In the genomic region with DNA sequence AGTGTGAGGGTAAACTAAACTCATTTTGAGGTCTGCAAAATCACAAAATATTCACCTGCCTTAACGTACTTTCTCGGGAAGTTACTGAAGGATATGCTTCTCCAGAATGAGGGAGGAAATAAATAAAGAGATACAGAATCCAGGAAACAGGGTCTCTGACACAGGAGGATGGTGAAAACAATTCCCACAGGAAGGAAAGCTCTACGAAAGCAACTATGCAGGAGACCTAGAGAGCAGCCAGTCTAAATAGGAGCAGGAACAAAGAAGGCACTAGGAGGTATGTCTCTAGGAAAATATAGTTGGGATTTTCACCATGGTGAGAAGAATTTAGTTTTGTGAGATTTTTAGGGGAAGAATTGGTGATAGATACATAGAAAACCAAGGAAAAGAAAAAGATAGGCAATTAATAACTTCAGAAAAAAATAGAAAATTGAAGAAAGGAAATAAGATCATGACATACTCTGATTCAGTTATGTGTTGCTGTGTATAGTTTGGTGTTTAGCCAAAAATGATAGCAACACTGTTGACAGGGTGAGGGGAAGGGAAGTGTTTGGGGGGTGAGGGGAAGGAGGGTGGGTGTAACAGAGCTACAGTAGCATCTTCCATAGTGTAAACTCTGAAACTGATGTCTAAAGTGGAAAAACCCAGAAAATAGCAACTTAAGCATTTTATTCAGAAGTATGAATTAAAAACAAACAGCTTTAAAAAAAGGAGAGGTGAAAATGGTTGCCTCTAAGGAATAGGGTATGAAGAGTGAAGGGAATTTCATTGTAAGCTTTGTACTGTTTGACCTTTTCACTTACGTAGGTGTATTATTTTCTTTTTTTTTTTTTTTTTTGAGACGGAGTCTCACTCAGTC, we compare ENCODE assay signal across 21 cellular contexts. TPM values are rescaled to one million over a fixed set of nuclear protein-coding genes. Genes with fewer than 3 reads are reported as not detected.
DNase-seq lines count a peak whose midpoint lies in the region; ATAC-seq, FAIRE-seq and TF ChIP-seq lines count a peak whose summit lies in the region.
"Had no signal": no experiment of that assay in that cellular context is flagged by ENCODE, and none has a peak within 500 bp of the region (broad histone marks: within the 10 kb centered on the region; RNA-seq: fewer than 3 reads in every experiment).

No MANE protein-coding gene starts in this region.

- H3K36me3 ChIP-seq in HepG2 (replicated peaks in 1 of 2; ENCODE audit: control insufficient read depth in 1 of 2, insufficient read depth in 2 of 2, low read length in 2 of 2) (peaks cover 5 to 7% of the 10 kb centered on the region in 2 experiments; a peak in 2 of 5 replicates), right lobe of liver (no peaks in the 10 kb centered on the region), muscle layer of duodenum (ENCODE audit: control insufficient read depth in 1 of 2, insufficient read depth in 2 of 2, low read length in 2 of 2) (peaks cover 0 to 3% of the 10 kb centered on the region in 2 donors)

- TF ChIP-seq EP300 in HepG2 (IDR thresholded peaks at IDR 0.05; ENCODE audit: low read depth in 2 of 2, low read length in 2 of 2) (no peak), HepG2 (CRISPR knock-in tag; IDR thresholded peaks at IDR 0.05; ENCODE audit: borderline replicate concordance) (no peak)

- ATAC-seq in HepG2, result no peak
- ATAC-seq in right lobe of liver, result no peak
- ATAC-seq in HG02763 (IDR thresholded peaks at IDR 0.05; ENCODE audit: unreplicated experiment), result no peak
- no peak for ATAC-seq in HG02970 (IDR thresholded peaks at IDR 0.05; ENCODE audit: low FRiP score, unreplicated experiment)
- ATAC-seq: PC-3 had no signal

- TF ChIP-seq CTCF in HepG2 (CRISPR knock-in tag; IDR thresholded peaks at IDR 0.05) (no peak), right lobe of liver (IDR thresholded peaks at IDR 0.05) (no peak)

- no peak for DNase-seq in HepG2 (ENCODE audit: low spot score)
- DNase-seq in right lobe of liver, result no peak
- DNase-seq in dermis blood vessel endothelial cell, result peak; percentile 62
- DNase-seq in NCI-H510A (lab: John Stamatoyannopoulos, UW), result no peak
- DNase-seq in KBM-7, result no peak
- DNase-seq: GF-D8, H7, NCI-H1436, NCI-H2029 treated with DMSO at 0.1 percent for 48 hours, NCI-H2171 treated with DMSO at 0.1 percent for 48 hours, NCI-H446 treated with DMSO at 0.1 percent for 48 hours, NCI-H748 treated with DMSO at 0.1 percent for 48 hours, PC-3 had no signal

- H3K4me1 ChIP-seq in HepG2 (ENCODE audit: insufficient read depth, low read length), result peaks cover 16% of the 10 kb centered on the region
- H3K4me1 ChIP-seq in right lobe of liver, result peaks cover 0 to 29% (median 2%) of the 10 kb centered on the region in 4 donors
- peaks cover 0 to 4% of the 10 kb centered on the region in 2 donors for H3K4me1 ChIP-seq in muscle layer of duodenum (ENCODE audit: control insufficient read depth in 1 of 2, insufficient read depth in 2 of 2, low read length in 2 of 2)

- no peak overlapping the region for H3K4me2 ChIP-seq in HepG2 (ENCODE audit: low read depth, low read length)

- TF ChIP-seq POLR2A in HepG2 (IDR thresholded peaks at IDR 0.05; ENCODE audit: insufficient read depth in 1 of 2, low read depth in 2 of 2, low read length in 2 of 2) (no peak), right lobe of liver (IDR thresholded peaks at IDR 0.05) (no peak)

- intact Hi-C loops in HepG2 (cut with micrococcal nuclease; ENCODE audit: unreplicated experiment), result no loop called here
- intact Hi-C loops in right lobe of liver (cut with DNase I), result no loop called here

- FAIRE-seq in HepG2 (lab: Jason Lieb, UNC), result no peak
- FAIRE-seq: GM12892 had no signal

- no peak overlapping the region for H3K4me3 ChIP-seq in HepG2 (replicated peaks in 1 of 3; ENCODE audit: insufficient read depth in 1 of 3, low read depth in 2 of 3, low read length in 3 of 3)
- no peak overlapping the region for H3K4me3 ChIP-seq in right lobe of liver
- no peak overlapping the region for H3K4me3 ChIP-seq in muscle layer of duodenum (ENCODE audit: low read depth in 1 of 2, low read length in 2 of 2)
- H3K4me3 ChIP-seq: BLaER1, SJSA1 had no signal

- BruUV-seq in HepG2 (replicated peaks; lab: Mats Ljungman, UMichigan), result no TSS peak

- TF ChIP-seq RAD21 in HepG2 (CRISPR knock-in tag; IDR thresholded peaks at IDR 0.05), result no peak

- CTCF ChIA-PET in HepG2 (lab: Yijun Ruan, JAX; ENCODE audit: low intra/inter-chr PET ratio, low total read pairs), result no interaction called here

- H3K9me3 ChIP-seq in HepG2 (ENCODE audit: low read length) (no peaks in the 10 kb centered on the region), right lobe of liver (no peaks in the 10 kb centered on the region), muscle layer of duodenum (ENCODE audit: control insufficient read depth in 1 of 2, low read length in 2 of 2) (no peaks in the 10 kb centered on the region)
- H3K9me3 ChIP-seq: SJSA1 had no signal

- in situ Hi-C loops in HepG2 (cut with HindIII; ENCODE audit: extremely low pct_ligation_motif_present, low pct_unique_long_range_greater_than_20kb) (no loop called here), KBM-7 (cut with MboI; ENCODE audit: low pct_unique_long_range_greater_than_20kb, low sequenced_read_pairs) (no loop called here)

- H3K79me2 ChIP-seq in HepG2 (ENCODE audit: insufficient read depth, low read length), result peaks cover 2% of the 10 kb centered on the region

- no peaks in the 10 kb centered on the region; the same call in 1 of the 2 replicates for H4K20me1 ChIP-seq in HepG2 (ENCODE audit: insufficient read depth, low read length)
- H4K20me1 ChIP-seq: BLaER1 had no signal

- H3K27ac ChIP-seq in HepG2 (ENCODE audit: extremely low read length, insufficient read depth, low read length), result no peak overlapping the region
- no peak overlapping the region for H3K27ac ChIP-seq in right lobe of liver
- H3K27ac ChIP-seq in muscle layer of duodenum (ENCODE audit: low read length), result peak overlapping the region; percentile 19
- H3K27ac ChIP-seq: BLaER1, SJSA1 had no signal

- POLR2A ChIA-PET in HepG2 (lab: Yijun Ruan, JAX), result no interaction called here

- 97% methylated on average over 5 of the region's 5 CpGs for WGBS in HepG2 (ENCODE audit: low lambda C conversion rate)
- WGBS in right lobe of liver (ENCODE audit: insufficient coverage, low coverage, low lambda C conversion rate, missing lambda C conversion rate), result 84% methylated on average over 5 of the region's 5 CpGs

- H3K27me3 ChIP-seq in HepG2 (ENCODE audit: control insufficient read depth in 1 of 2, insufficient read depth in 2 of 2, low read length in 2 of 2), result no peaks in the 10 kb centered on the region
- H3K27me3 ChIP-seq in right lobe of liver, result no peaks in the 10 kb centered on the region
- H3K27me3 ChIP-seq in muscle layer of duodenum (ENCODE audit: low read depth, low read length), result no peaks in the 10 kb centered on the region
- H3K27me3 ChIP-seq: BLaER1, SJSA1 had no signal

- H2AFZ ChIP-seq in HepG2 (ENCODE audit: low read length), result no peak overlapping the region

- no peak overlapping the region for H3K9ac ChIP-seq in HepG2 (ENCODE audit: insufficient read depth, low read depth, low read length)
- H3K9ac ChIP-seq: BLaER1 had no signal

TF ChIP-seq in HepG2, 621 proteins besides CTCF, POLR2A, EP300 and RAD21 (continues in another document):
- TF ChIP-seq SOX5 (CRISPR knock-in tag; IDR thresholded peaks at IDR 0.05; ENCODE audit: borderline replicate concordance) (no peak), SATB2 (CRISPR knock-in tag; IDR thresholded peaks at IDR 0.05) (no peak), MAFF (IDR thresholded peaks at IDR 0.05; ENCODE audit: low read depth, low read length) (peak; percentile 53), JUND (CRISPR knock-in tag; IDR thresholded peaks at IDR 0.05) (no peak), ZSCAN31 (CRISPR knock-in tag; IDR thresholded peaks at IDR 0.05; ENCODE audit: low read depth) (no peak)
- TF ChIP-seq, protein P1, sequence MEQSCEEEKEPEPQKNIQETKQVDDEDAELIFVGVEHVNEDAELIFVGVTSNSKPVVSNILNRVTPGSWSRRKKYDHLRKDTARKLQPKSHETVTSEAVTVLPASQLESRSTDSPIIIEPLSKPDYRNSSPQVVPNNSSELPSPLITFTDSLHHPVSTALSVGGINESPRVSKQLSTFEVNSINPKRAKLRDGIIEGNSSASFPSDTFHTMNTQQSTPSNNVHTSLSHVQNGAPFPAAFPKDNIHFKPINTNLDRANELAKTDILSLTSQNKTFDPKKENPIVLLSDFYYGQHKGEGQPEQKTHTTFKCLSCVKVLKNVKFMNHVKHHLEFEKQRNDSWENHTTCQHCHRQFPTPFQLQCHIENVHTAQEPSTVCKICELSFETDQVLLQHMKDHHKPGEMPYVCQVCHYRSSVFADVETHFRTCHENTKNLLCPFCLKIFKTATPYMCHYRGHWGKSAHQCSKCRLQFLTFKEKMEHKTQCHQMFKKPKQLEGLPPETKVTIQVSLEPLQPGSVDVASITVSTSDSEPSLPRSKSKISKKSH (CRISPR knock-in tag; IDR thresholded peaks at IDR 0.05; ENCODE audit: borderline replicate concordance), result no peak

RNA-seq across cellular contexts. Expression of a gene that starts 9.8 kb away (rescaled TPM):
- total RNA-seq in HepG2 (2016; rRNA removed; fragmentation: Illumina TruSeq; extraction: Trizol), result 0.29 TPM in 1 of 2 replicates, not detected in the other
- not detected in 2 replicates for total RNA-seq in HepG2 (2016; cell fraction: cytosol; rRNA removed; fragmentation: Illumina TruSeq; extraction: Trizol; ENCODE audit: low read depth)
- 0.41 TPM in 1 of 2 replicates, not detected in the other for total RNA-seq in HepG2 (2016; cell fraction: insoluble cytoplasmic fraction; rRNA removed; fragmentation: Illumina TruSeq; extraction: Trizol)
- not detected in 2 replicates for total RNA-seq in HepG2 (2016; cell fraction: membrane; rRNA removed; fragmentation: Illumina TruSeq; extraction: Trizol)
- 0.72 and 1.3 TPM in 2 replicates for total RNA-seq in HepG2 (2016; cell fraction: nucleus; rRNA removed; fragmentation: Illumina TruSeq; extraction: Trizol)
- polyA plus RNA-seq in HepG2 (2011; rRNA removed), result 0.18 and 0.32 TPM in 2 replicates
- polyA plus RNA-seq in HepG2 (2011; cell fraction: cytosol; rRNA removed), result not detected in 2 replicates
- 1.7 TPM in 2 replicates for polyA plus RNA-seq in HepG2 (2011; cell fraction: nucleus; rRNA removed)
- 0.13 TPM in 1 of 2 replicates, not detected in the other for polyA plus RNA-seq in HepG2 (2012)
- not detected in 2 replicates for polyA plus RNA-seq in HepG2 (2016; cell fraction: cytosol; fragmentation: Illumina TruSeq; extraction: Trizol; ENCODE audit: low read depth)
- not detected in 2 replicates for polyA plus RNA-seq in HepG2 (2016; cell fraction: insoluble cytoplasmic fraction; fragmentation: Illumina TruSeq; extraction: Trizol; ENCODE audit: low read depth)
- not detected in 2 replicates for polyA plus RNA-seq in HepG2 (2016; cell fraction: membrane; fragmentation: Illumina TruSeq; extraction: Trizol; ENCODE audit: low read depth)
- polyA plus RNA-seq in HepG2 (2016; cell fraction: nucleus; fragmentation: Illumina TruSeq; extraction: Trizol; ENCODE audit: insufficient read depth, low read depth), result not detected in 2 replicates
- polyA minus RNA-seq in HepG2 (2011; rRNA and poly(A)+ RNA removed; ENCODE audit: low replicate concordance), result 14.0 and 21.7 TPM in 2 replicates
- 0.49 TPM in 1 of 2 replicates, not detected in the other for polyA minus RNA-seq in HepG2 (2011; cell fraction: cytosol; rRNA and poly(A)+ RNA removed)
- 30.3 and 35.8 TPM in 2 replicates for polyA minus RNA-seq in HepG2 (2011; cell fraction: nucleus; rRNA and poly(A)+ RNA removed)
- under 1 TPM in 4 of 6 experiments, not detected in 2; 0.44 to 0.68 (median 0.54) TPM for total RNA-seq in right lobe of liver
- total RNA-seq in dermis blood vessel endothelial cell, result 0.33 and 0.68 TPM in 2 replicates
- total RNA-seq: A172, Daoy, SJSA1 had no signal
